ENCODE assay signal across 18 cellular contexts in genomic region chr7:124791876-124792446, GRCh38. TPM values are rescaled to one million over a fixed set of nuclear protein-coding genes. Genes with fewer than 3 reads are reported as not detected.
"Had no signal": no experiment of that assay in that cellular context is flagged by ENCODE, and none has a peak within 500 bp of the region (broad histone marks: within the 10 kb centered on the region; RNA-seq: fewer than 3 reads in every experiment).

No MANE protein-coding gene starts in this region.

- DNase-seq: activated CD4-positive, alpha-beta T cell treated with anti-CD3 and anti-CD28 coated beads for 1 hour; activated CD4-positive, alpha-beta T cell treated with anti-CD3 and anti-CD28 coated beads, Interleukin-2, amount 50 U/mL, for 48 hours; cerebellar nuclear complex; cortex of kidney; heart right ventricle; left cardiac atrium; naive thymus-derived CD8-positive, alpha-beta T cell; pancreas; stimulated activated CD8-positive, alpha-beta memory T cell treated with anti-CD3 and anti-CD28 coated beads, Interleukin-4, amount 100 ng/mL, for 48 hours; stimulated activated naive CD4-positive, alpha-beta T cell; T-helper 17 cell; thyroid gland; uterus had no signal

- H3K9me3 ChIP-seq: gastroesophageal sphincter, pancreas, thyroid gland, uterus had no signal

- H3K27me3 ChIP-seq: gastroesophageal sphincter, pancreas, thyroid gland, uterus had no signal

- H3K27ac Mint-ChIP-seq: activated naive CD8-positive, alpha-beta T cell; naive thymus-derived CD8-positive, alpha-beta T cell; T-helper 17 cell had no signal

- H3K36me3 ChIP-seq: gastroesophageal sphincter, heart right ventricle, pancreas, thyroid gland, uterus had no signal

- H3K27ac ChIP-seq: gastroesophageal sphincter, heart right ventricle, pancreas, thyroid gland, uterus, VCaP had no signal

- H3K4me1 Mint-ChIP-seq: naive thymus-derived CD8-positive, alpha-beta T cell had no signal

- H3K4me3 ChIP-seq: gastroesophageal sphincter, heart right ventricle, pancreas, thyroid gland, uterus had no signal

- FAIRE-seq: bronchial epithelial cell, pancreas had no signal

- H3K36me3 Mint-ChIP-seq: activated naive CD8-positive, alpha-beta T cell had no signal

- ATAC-seq: gastroesophageal sphincter; heart right ventricle; left cardiac atrium; naive thymus-derived CD8-positive, alpha-beta T cell; pancreas; T-helper 17 cell had no signal

- H3K4me1 ChIP-seq: gastroesophageal sphincter, heart right ventricle, pancreas, thyroid gland, uterus had no signal

- H3K4me3 Mint-ChIP-seq: activated naive CD8-positive, alpha-beta T cell; naive thymus-derived CD8-positive, alpha-beta T cell; T-helper 17 cell had no signal

RNA-seq across cellular contexts. Expression of gene GPR37, which starts 26.4 kb away (rescaled TPM):
- total RNA-seq: mesenteric fat pad; naive thymus-derived CD8-positive, alpha-beta T cell; T-helper 17 cell had no signal
- polyA plus RNA-seq: naive thymus-derived CD8-positive, alpha-beta T cell had no signal
